Comparison of ENCODE assay signal across 8 cellular contexts in the genomic region with DNA sequence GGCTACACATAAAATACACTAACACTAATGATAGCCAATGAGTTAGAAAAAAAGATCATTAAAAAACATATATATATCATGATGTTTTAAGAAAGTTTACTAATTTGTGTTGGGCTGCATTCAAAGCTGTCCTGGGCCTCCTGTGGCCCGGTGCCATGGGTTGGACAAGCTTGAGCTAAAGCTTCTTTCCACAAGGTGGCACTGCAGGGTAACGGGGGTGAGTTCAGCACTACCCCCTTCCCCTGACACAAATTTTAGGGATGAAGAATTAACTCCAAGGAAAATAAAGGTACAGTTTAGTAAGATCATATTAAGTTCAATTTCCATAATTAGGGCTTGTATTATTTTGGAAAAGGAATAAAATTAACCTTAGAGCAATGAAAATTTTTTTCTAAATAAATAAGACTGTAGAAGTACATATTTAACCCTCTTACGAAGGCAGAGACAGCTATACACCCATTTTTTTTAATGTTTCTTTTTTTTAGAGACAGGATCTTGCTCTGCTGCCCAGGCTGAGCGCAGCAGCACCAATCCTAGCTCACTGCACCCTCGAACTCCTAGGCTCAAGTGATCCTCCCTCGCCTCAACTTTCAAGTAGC. TPM values are rescaled to one million over a fixed set of nuclear protein-coding genes. Genes with fewer than 3 reads are reported as not detected.
DNase-seq lines count a peak whose midpoint lies in the region; ATAC-seq, FAIRE-seq and TF ChIP-seq lines count a peak whose summit lies in the region.

No MANE protein-coding gene starts in this region.

- H3K9me3 Mint-ChIP-seq in activated T-helper 1 cell treated with anti-CD3 and anti-CD28 coated beads, Interleukin-12 subunit alpha, Interleukin-12 subunit beta, Interleukin-2, Interleukin-4 antibody, amounts not matched to agents 30 ng/mL and 10 ng/mL and 1 ng/mL, durations not matched to agents 14 hours and 24 hours and 36 hours = no peaks in the 10 kb centered on the region

- H3K27ac Mint-ChIP-seq in activated T-helper 1 cell treated with anti-CD3 and anti-CD28 coated beads, Interleukin-12 subunit alpha, Interleukin-12 subunit beta, Interleukin-2, Interleukin-4 antibody, amounts not matched to agents 30 ng/mL and 10 ng/mL and 1 ng/mL, durations not matched to agents 14 hours and 24 hours and 36 hours = no peak overlapping the region

- H3K4me1 ChIP-seq in testis = no peaks in the 10 kb centered on the region

- peak; percentile 78 for DNase-seq in COLO668 (lab: John Stamatoyannopoulos, UW; ENCODE audit: unreplicated experiment)
- peak; percentile 7 for DNase-seq in RCC 7860 (ENCODE audit: low spot score)
- DNase-seq in activated T-helper 1 cell treated with anti-CD3 and anti-CD28 coated beads, Interleukin-12 subunit alpha, Interleukin-12 subunit beta, Interleukin-2, Interleukin-4 antibody, amounts not matched to agents 30 ng/mL and 10 ng/mL and 1 ng/mL, durations not matched to agents 14 hours and 24 hours and 36 hours (ENCODE audit: low spot score) = peak; percentile 43
- DNase-seq in fibroblast of villous mesenchyme (ENCODE audit: low read depth) = peak; percentile 72
- peak in 43 of 56 donors; percentile 2 to 74 (median 23) for DNase-seq in nucleus accumbens (lab: John Stamatoyannopoulos, UW)
- peak; percentile 82 for DNase-seq in testis

- no peaks in the 10 kb centered on the region for H3K36me3 Mint-ChIP-seq in activated T-helper 1 cell treated with anti-CD3 and anti-CD28 coated beads, Interleukin-12 subunit alpha, Interleukin-12 subunit beta, Interleukin-2, Interleukin-4 antibody, amounts not matched to agents 30 ng/mL and 10 ng/mL and 1 ng/mL, durations not matched to agents 14 hours and 24 hours and 36 hours (ENCODE audit: low read depth)

- FAIRE-seq in RCC 7860 (lab: Jason Lieb, UNC) = no peak

- no peak for TF ChIP-seq POLR2A in testis (IDR thresholded peaks at IDR 0.05)

- intact Hi-C loops in activated T-helper 1 cell treated with anti-CD3 and anti-CD28 coated beads, Interleukin-12 subunit alpha, Interleukin-12 subunit beta, Interleukin-2, Interleukin-4 antibody, amounts not matched to agents 30 ng/mL and 10 ng/mL and 1 ng/mL, durations not matched to agents 14 hours and 24 hours and 36 hours (cut with micrococcal nuclease) = loop anchor here (1.0 to 10.0 kb wide), 4 partner anchors 102 to 266 kb away; no protein-coding TSS in a partner anchor
- intact Hi-C loops in testis (cut with DNase I; ENCODE audit: low total_unique reads) = loop anchor here (10.0 kb wide), 1 partner anchor 106 kb away; no protein-coding TSS in a partner anchor

- TF ChIP-seq RAD21 in Ishikawa (IDR thresholded peaks at IDR 0.05; ENCODE audit: low read depth) = peak; percentile 98

- H3K27me3 Mint-ChIP-seq in activated T-helper 1 cell treated with anti-CD3 and anti-CD28 coated beads, Interleukin-12 subunit alpha, Interleukin-12 subunit beta, Interleukin-2, Interleukin-4 antibody, amounts not matched to agents 30 ng/mL and 10 ng/mL and 1 ng/mL, durations not matched to agents 14 hours and 24 hours and 36 hours (ENCODE audit: insufficient read depth) = peaks cover 3% of the 10 kb centered on the region

- H3K27me3 ChIP-seq in testis = no peaks in the 10 kb centered on the region

- TF ChIP-seq CTCF in fibroblast of villous mesenchyme (IDR thresholded peaks at IDR 0.05; ENCODE audit: insufficient read depth, low read depth, low read length) (peak; percentile 91), testis (IDR thresholded peaks at IDR 0.05) (peak; percentile 68 to 82 (median 73))

- no peak overlapping the region for H3K27ac ChIP-seq in testis

- TF ChIP-seq EP300 in Ishikawa (IDR thresholded peaks at IDR 0.05; ENCODE audit: borderline replicate concordance) = no peak

- no peaks in the 10 kb centered on the region for H3K9me3 ChIP-seq in testis

- H3K4me3 ChIP-seq in fibroblast of villous mesenchyme (ENCODE audit: low read depth, low read length) = no peak overlapping the region
- no peak overlapping the region for H3K4me3 ChIP-seq in testis

- H3K4me3 Mint-ChIP-seq in activated T-helper 1 cell treated with anti-CD3 and anti-CD28 coated beads, Interleukin-12 subunit alpha, Interleukin-12 subunit beta, Interleukin-2, Interleukin-4 antibody, amounts not matched to agents 30 ng/mL and 10 ng/mL and 1 ng/mL, durations not matched to agents 14 hours and 24 hours and 36 hours = no peak overlapping the region

- H3K36me3 ChIP-seq in testis (ENCODE audit: low read depth, missing control alignments) = no peaks in the 10 kb centered on the region

- no peak for ATAC-seq in GM18858 (IDR thresholded peaks at IDR 0.05; ENCODE audit: unreplicated experiment)

- H3K4me1 Mint-ChIP-seq in activated T-helper 1 cell treated with anti-CD3 and anti-CD28 coated beads, Interleukin-12 subunit alpha, Interleukin-12 subunit beta, Interleukin-2, Interleukin-4 antibody, amounts not matched to agents 30 ng/mL and 10 ng/mL and 1 ng/mL, durations not matched to agents 14 hours and 24 hours and 36 hours (ENCODE audit: low read depth) = peaks cover 8% of the 10 kb centered on the region

- WGBS in testis, 2 donors = 59 to 61% methylated on average over 6 of the region's 6 CpGs

TF ChIP-seq in Ishikawa, 13 proteins besides CTCF, POLR2A, EP300 and RAD21:
- TF ChIP-seq NFIC (IDR thresholded peaks at IDR 0.05) = peak; percentile 32; the same call in 1 of the 2 replicates
- TF ChIP-seq TCF12 (IDR thresholded peaks at IDR 0.05; ENCODE audit: low read depth) = no peak

RNA-seq across cellular contexts. Expression of a gene that starts 38.9 kb away (rescaled TPM):
- total RNA-seq in activated T-helper 1 cell treated with anti-CD3 and anti-CD28 coated beads, Interleukin-12 subunit alpha, Interleukin-12 subunit beta, Interleukin-2, Interleukin-4 antibody, amounts not matched to agents 30 ng/mL and 10 ng/mL and 1 ng/mL, durations not matched to agents 14 hours and 24 hours and 36 hours = 9.6 and 9.8 TPM in 2 replicates
- total RNA-seq in fibroblast of villous mesenchyme (3.5 and 7.3 TPM in 2 replicates), testis (10 to 100 TPM; 73.1 to 82.4 TPM)
- 89.2 TPM for polyA plus RNA-seq in testis (ENCODE audit: insufficient read depth, low read depth, low replicate concordance)

Comparison
In these comparisons a context has a peak if more than half of its experiments do, and no peak if none do; other contexts are left out.
1. DNase-seq: peak in every context shown above with its lines; median percentile 82 in testis; 78 in COLO668; 72 in fibroblast of villous mesenchyme; 43 in activated T-helper 1 cell treated with anti-CD3 and anti-CD28 coated beads, Interleukin-12 subunit alpha, Interleukin-12 subunit beta, Interleukin-2, Interleukin-4 antibody, amounts not matched to agents 30 ng/mL and 10 ng/mL and 1 ng/mL, durations not matched to agents 14 hours and 24 hours and 36 hours; 23 in nucleus accumbens; 7 in RCC 7860.